Comparison of ENCODE assay signal across 17 cellular contexts in genomic region chr6:129635396-129636164, GRCh38.
DNase-seq lines count a peak whose midpoint lies in the region; ATAC-seq and TF ChIP-seq lines count a peak whose summit lies in the region.
"Had no signal": no experiment of that assay in that cellular context is flagged by ENCODE, and none has a peak within 500 bp of the region (broad histone marks: within the 10 kb centered on the region; RNA-seq: fewer than 3 reads in every experiment).

No MANE protein-coding gene starts in this region.

- H3K27ac ChIP-seq in HCT116 (ENCODE audit: low read depth, low read length) (peak overlapping the region; percentile 11; the same call in 1 of the 2 replicates), foreskin keratinocyte (no peak overlapping the region)
- H3K27ac ChIP-seq: breast epithelium had no signal

- CTCF ChIA-PET in HCT116 (lab: Charles Lee), result no interaction called here

- POLR2A ChIA-PET in HCT116 (lab: Charles Lee), result no interaction called here

- H4K20me1 ChIP-seq in HCT116 (ENCODE audit: insufficient read depth), result no peaks in the 10 kb centered on the region

- intact Hi-C loops in HCT116 (cut with micrococcal nuclease), result no loop called here
- intact Hi-C loops in left ventricle myocardium superior (cut with micrococcal nuclease), result no loop called here

- H3K27me3 Mint-ChIP-seq in brain, result no peaks in the 10 kb centered on the region
- H3K27me3 Mint-ChIP-seq: progenitor cell of endocrine pancreas had no signal

- no peaks in the 10 kb centered on the region for H3K9me3 Mint-ChIP-seq in brain
- H3K9me3 Mint-ChIP-seq: stimulated activated effector memory CD8-positive, alpha-beta T cell treated with anti-CD3 and anti-CD28 coated beads, Interleukin-12 subunit alpha, Interleukin-12 subunit beta, amount 100 ng/mL, for 72 hours had no signal

- ATAC-seq in HCT116 (no peak), left ventricle myocardium superior (peak; percentile 55), GM19351 (IDR thresholded peaks at IDR 0.05; ENCODE audit: unreplicated experiment) (no peak), foreskin keratinocyte (no peak)
- ATAC-seq: stimulated activated effector memory CD8-positive, alpha-beta T cell treated with anti-CD3 and anti-CD28 coated beads, Interleukin-12 subunit alpha, Interleukin-12 subunit beta, amount 100 ng/mL, for 72 hours had no signal

- no peak overlapping the region for H3K9ac ChIP-seq in HCT116 (ENCODE audit: low read length)

- peaks cover 13 to 15% of the 10 kb centered on the region in 2 experiments; a peak in 2 of 4 replicates for H3K36me3 ChIP-seq in HCT116 (ENCODE audit: control insufficient read depth in 1 of 2, insufficient read depth in 2 of 2, low read length in 2 of 2)
- H3K36me3 ChIP-seq: breast epithelium had no signal

- no peaks in the 10 kb centered on the region for H3K27me3 ChIP-seq in HCT116 (ENCODE audit: insufficient read depth, low read length)
- no peaks in the 10 kb centered on the region for H3K27me3 ChIP-seq in foreskin keratinocyte
- H3K27me3 ChIP-seq: breast epithelium had no signal

- TF ChIP-seq RAD21 in HCT116 (IDR thresholded peaks at IDR 0.05; ENCODE audit: low read depth), result no peak

- DNase-seq in AG08395 (ENCODE audit: low spot score) (peak; percentile 60), HCT116 (ENCODE audit: low read depth, low spot score) (no peak), left ventricle myocardium superior (no peak), NCI-H526 (lab: John Stamatoyannopoulos, UW) (no peak), foreskin keratinocyte (no peak), superior temporal gyrus (ENCODE audit: extremely low spot score) (no peak)
- DNase-seq: activated CD4-positive, alpha-beta T cell treated with anti-CD3 and anti-CD28 coated beads, Interleukin-2, amount 50 U/mL, for 4 hours; C1 segment of cervical spinal cord; NCI-H1694; NCI-H69; SHP77; stimulated activated CD4-positive, alpha-beta T cell treated with anti-CD3 and anti-CD28 coated beads, Interleukin-2, amount 100 ng/mL, for 48 hours had no signal

- peaks cover 31 to 53% of the 10 kb centered on the region in 2 experiments for H3K4me1 ChIP-seq in HCT116 (ENCODE audit: control insufficient read depth in 1 of 2, insufficient read depth in 2 of 2, low read length in 2 of 2)
- H3K4me1 ChIP-seq in foreskin keratinocyte, result peaks cover 1% of the 10 kb centered on the region
- H3K4me1 ChIP-seq: breast epithelium had no signal

- H3K4me2 ChIP-seq in HCT116 (ENCODE audit: low read length), result no peak overlapping the region

- H3K4me1 Mint-ChIP-seq in brain, result peaks cover 41% of the 10 kb centered on the region
- H3K4me1 Mint-ChIP-seq: stimulated activated effector memory CD8-positive, alpha-beta T cell treated with anti-CD3 and anti-CD28 coated beads, Interleukin-12 subunit alpha, Interleukin-12 subunit beta, amount 100 ng/mL, for 72 hours had no signal

- peak overlapping the region in 1 of 5 experiments; percentile 28 for H3K4me3 Mint-ChIP-seq in brain
- H3K4me3 Mint-ChIP-seq: stimulated activated effector memory CD8-positive, alpha-beta T cell treated with anti-CD3 and anti-CD28 coated beads, Interleukin-12 subunit alpha, Interleukin-12 subunit beta, amount 100 ng/mL, for 72 hours had no signal

- peak overlapping the region in 4 of 5 experiments; percentile 36 to 68 (median 51) for H3K27ac Mint-ChIP-seq in brain
- H3K27ac Mint-ChIP-seq: progenitor cell of endocrine pancreas; stimulated activated effector memory CD8-positive, alpha-beta T cell treated with anti-CD3 and anti-CD28 coated beads, Interleukin-12 subunit alpha, Interleukin-12 subunit beta, amount 100 ng/mL, for 72 hours had no signal

- H3K9me3 ChIP-seq in HCT116 (ENCODE audit: control insufficient read depth in 1 of 2, insufficient read depth in 1 of 2, low read depth in 1 of 2, low read length in 2 of 2), result no peaks in the 10 kb centered on the region
- H3K9me3 ChIP-seq: breast epithelium had no signal

- H3K4me3 ChIP-seq in HCT116 (replicated peaks in 1 of 2; ENCODE audit: low read depth in 1 of 2, low read length in 2 of 2), result no peak overlapping the region
- H3K4me3 ChIP-seq: breast epithelium had no signal

- no peak overlapping the region for H2AFZ ChIP-seq in HCT116 (ENCODE audit: low read depth, low read length, poor library complexity, severe bottlenecking)

- no TSS peak for BruUV-seq in HCT116 (replicated peaks; lab: Mats Ljungman, UMichigan)

- no peaks in the 10 kb centered on the region for H3K9me2 ChIP-seq in HCT116 (ENCODE audit: insufficient read depth)

- peaks cover 12% of the 10 kb centered on the region; the same call in 1 of the 2 replicates for H3K79me2 ChIP-seq in HCT116 (ENCODE audit: insufficient read depth, low read length)

- peaks cover 20% of the 10 kb centered on the region for H3K36me3 Mint-ChIP-seq in brain

- TF ChIP-seq CTCF in HCT116 (IDR thresholded peaks at IDR 0.05 in 2 of 3, conservative IDR thresholded peaks at IDR 0.05 in 1 of 3; ENCODE audit: borderline replicate concordance in 1 of 3, insufficient read depth in 1 of 3, low read depth in 2 of 3, low read length in 2 of 3), result no peak
- TF ChIP-seq CTCF in brain (conservative IDR thresholded peaks at IDR 0.05), result no peak
- no peak for TF ChIP-seq CTCF in foreskin keratinocyte (conservative IDR thresholded peaks at IDR 0.05)

- TF ChIP-seq POLR2A in HCT116 (IDR thresholded peaks at IDR 0.05; ENCODE audit: borderline replicate concordance, extremely low read depth, insufficient read depth, insufficient read length), result no peak

- RAD21 ChIA-PET in HCT116 (lab: Charles Lee; ENCODE audit: low non-redundant PET in 1 of 2, low total read pairs in 2 of 2, uncharacterized antibody in 2 of 2, unreplicated experiment in 2 of 2), result no interaction called here

TF ChIP-seq in HCT116, 20 proteins besides CTCF, POLR2A, EP300 and RAD21:
- no peak for TF ChIP-seq ZFX (IDR thresholded peaks at IDR 0.05)
- TF ChIP-seq, protein P1, sequence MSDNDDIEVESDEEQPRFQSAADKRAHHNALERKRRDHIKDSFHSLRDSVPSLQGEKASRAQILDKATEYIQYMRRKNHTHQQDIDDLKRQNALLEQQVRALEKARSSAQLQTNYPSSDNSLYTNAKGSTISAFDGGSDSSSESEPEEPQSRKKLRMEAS (IDR thresholded peaks at IDR 0.05), result no peak
